ENCODE assay signal across 21 cellular contexts in genomic region chr12:69067713-69068112, GRCh38.
DNase-seq lines count a peak whose midpoint lies in the region; FAIRE-seq and TF ChIP-seq lines count a peak whose summit lies in the region.
"Had no signal": no experiment of that assay in that cellular context is flagged by ENCODE, and none has a peak within 500 bp of the region (broad histone marks: within the 10 kb centered on the region; RNA-seq: fewer than 3 reads in every experiment).

No MANE protein-coding gene starts in this region.

- no peak for DNase-seq in activated naive CD4-positive, alpha-beta T cell treated with anti-CD3 and anti-CD28 coated beads for 36 hours
- DNase-seq in activated naive CD4-positive, alpha-beta T cell treated with anti-CD3 and anti-CD28 coated beads, Interleukin-2, amount 10 ng/mL, durations not matched to agents 7 days and 5 days: no peak
- DNase-seq in PC-9 (no peak), keratinocyte (ENCODE audit: low read depth, low spot score) (no peak), dedifferentiated amniotic fluid mesenchymal stem cell (ENCODE audit: extremely low spot score) (no peak), AG20443 (ENCODE audit: low spot score) (no peak), ureter (ENCODE audit: low spot score) (no peak), NCI-H1436 treated with DMSO at 0.1 percent for 48 hours (lab: John Stamatoyannopoulos, UW) (no peak)
- DNase-seq: 8988T, BE2C, DMS79 treated with DMSO at 0.1 percent for 48 hours, H7, NCI-H1092 treated with DMSO at 0.1 percent for 48 hours, NCI-H2029 treated with DMSO at 0.1 percent for 48 hours, NCI-H2171, NCI-H345, NCI-H524, SHP77 had no signal

- H3K9me3 ChIP-seq in PC-9 (ENCODE audit: insufficient read depth, low read depth) (no peaks in the 10 kb centered on the region), keratinocyte (ENCODE audit: control insufficient read depth, low read depth, low read length) (no peaks in the 10 kb centered on the region)
- H3K9me3 ChIP-seq: BE2C had no signal

- BruUV-seq in PC-9 (replicated peaks; lab: Mats Ljungman, UMichigan): TSS peak; percentile 56

- TF ChIP-seq CTCF in PC-9 (conservative IDR thresholded peaks at IDR 0.05) (no peak), keratinocyte (optimal IDR thresholded peaks at IDR 0.05 in 1 of 3, IDR thresholded peaks at IDR 0.05 in 1 of 3, conservative IDR thresholded peaks at IDR 0.05 in 1 of 3; ENCODE audit: extremely low read depth in 1 of 3, insufficient read depth in 2 of 3, low read length in 3 of 3) (no peak)

- POLR2A ChIA-PET in PC-9 (lab: Charles Lee; ENCODE audit: unreplicated experiment): interaction anchor here (0.6 kb wide), 1 partner anchor 1129 kb away, joined by 8 read pairs; no protein-coding TSS in a partner anchor

- H3K36me3 Mint-ChIP-seq in activated naive CD4-positive, alpha-beta T cell treated with anti-CD3 and anti-CD28 coated beads for 36 hours (ENCODE audit: low read depth): no peaks in the 10 kb centered on the region
- no peaks in the 10 kb centered on the region for H3K36me3 Mint-ChIP-seq in activated naive CD4-positive, alpha-beta T cell treated with anti-CD3 and anti-CD28 coated beads, Interleukin-2, amount 10 ng/mL, durations not matched to agents 7 days and 5 days

- H3K4me3 Mint-ChIP-seq in activated naive CD4-positive, alpha-beta T cell treated with anti-CD3 and anti-CD28 coated beads for 36 hours: no peak overlapping the region
- no peak overlapping the region for H3K4me3 Mint-ChIP-seq in activated naive CD4-positive, alpha-beta T cell treated with anti-CD3 and anti-CD28 coated beads, Interleukin-2, amount 10 ng/mL, durations not matched to agents 7 days and 5 days
- H3K4me3 Mint-ChIP-seq: HFFc6 had no signal

- intact Hi-C loops in activated naive CD4-positive, alpha-beta T cell treated with anti-CD3 and anti-CD28 coated beads for 36 hours (cut with micrococcal nuclease): loop anchor here (1.0 to 10.0 kb wide), 9 partner anchors 8 to 1023 kb away; no protein-coding TSS in a partner anchor
- intact Hi-C loops in PC-9 (cut with micrococcal nuclease; ENCODE audit: unreplicated experiment): no loop called here

- H3K9me2 ChIP-seq in PC-9 (ENCODE audit: insufficient read depth): no peaks in the 10 kb centered on the region

- no peak overlapping the region for H3K9ac ChIP-seq in keratinocyte (ENCODE audit: control insufficient read depth, extremely low read depth, insufficient read depth, low read length)

- H3K4me2 ChIP-seq in PC-9: no peak overlapping the region
- H3K4me2 ChIP-seq in keratinocyte (ENCODE audit: control insufficient read depth, extremely low read depth, insufficient read depth, low read depth, low read length): peak overlapping the region; percentile 50

- H3K79me2 ChIP-seq in PC-9 (ENCODE audit: low read depth): no peaks in the 10 kb centered on the region
- H3K79me2 ChIP-seq in keratinocyte (ENCODE audit: control insufficient read depth, insufficient read depth, low read length): no peaks in the 10 kb centered on the region

- no peak for FAIRE-seq in keratinocyte (lab: Jason Lieb, UNC)
- FAIRE-seq: GM12878 had no signal

- H3K27ac Mint-ChIP-seq in activated naive CD4-positive, alpha-beta T cell treated with anti-CD3 and anti-CD28 coated beads for 36 hours: peak overlapping the region; percentile 65
- no peak overlapping the region for H3K27ac Mint-ChIP-seq in activated naive CD4-positive, alpha-beta T cell treated with anti-CD3 and anti-CD28 coated beads, Interleukin-2, amount 10 ng/mL, durations not matched to agents 7 days and 5 days

- H3K4me1 ChIP-seq in PC-9 (replicated peaks; ENCODE audit: insufficient read depth) (peaks cover 17% of the 10 kb centered on the region), keratinocyte (ENCODE audit: control insufficient read depth, extremely low read depth, insufficient read depth, low read length) (peaks cover 18% of the 10 kb centered on the region)
- H3K4me1 ChIP-seq: BE2C had no signal

- H3F3A ChIP-seq in PC-9 (ENCODE audit: insufficient read depth, low read depth): no peaks in the 10 kb centered on the region

- H3K27ac ChIP-seq in PC-9: no peak overlapping the region
- no peak overlapping the region for H3K27ac ChIP-seq in keratinocyte (ENCODE audit: control insufficient read depth, insufficient read depth, low read length)
- H3K27ac ChIP-seq: HL-60 had no signal

- H3K36me3 ChIP-seq in PC-9 (ENCODE audit: low read depth) (no peaks in the 10 kb centered on the region), keratinocyte (ENCODE audit: control insufficient read depth in 2 of 2, extremely low read depth in 1 of 2, insufficient read depth in 2 of 2, low read length in 2 of 2) (no peaks in the 10 kb centered on the region)
- H3K36me3 ChIP-seq: BE2C had no signal

- no peaks in the 10 kb centered on the region for H3K27me3 Mint-ChIP-seq in activated naive CD4-positive, alpha-beta T cell treated with anti-CD3 and anti-CD28 coated beads for 36 hours (ENCODE audit: low read depth)
- H3K27me3 Mint-ChIP-seq in activated naive CD4-positive, alpha-beta T cell treated with anti-CD3 and anti-CD28 coated beads, Interleukin-2, amount 10 ng/mL, durations not matched to agents 7 days and 5 days: peaks cover 4% of the 10 kb centered on the region

- no peaks in the 10 kb centered on the region for H3K9me1 ChIP-seq in keratinocyte (ENCODE audit: control insufficient read depth, extremely low read depth, insufficient read depth, low read length)

- H2AFZ ChIP-seq in PC-9 (no peak overlapping the region), keratinocyte (ENCODE audit: control insufficient read depth, low read length) (no peak overlapping the region)

- no peaks in the 10 kb centered on the region for H3K9me3 Mint-ChIP-seq in activated naive CD4-positive, alpha-beta T cell treated with anti-CD3 and anti-CD28 coated beads for 36 hours
- no peaks in the 10 kb centered on the region for H3K9me3 Mint-ChIP-seq in activated naive CD4-positive, alpha-beta T cell treated with anti-CD3 and anti-CD28 coated beads, Interleukin-2, amount 10 ng/mL, durations not matched to agents 7 days and 5 days
- H3K9me3 Mint-ChIP-seq: HFFc6 had no signal

- H3K27me3 ChIP-seq in PC-9 (ENCODE audit: insufficient read depth, low read depth): no peaks in the 10 kb centered on the region
- no peaks in the 10 kb centered on the region for H3K27me3 ChIP-seq in keratinocyte (ENCODE audit: control insufficient read depth, extremely low read depth, insufficient read depth, low read length)

- H4K20me1 ChIP-seq in PC-9 (ENCODE audit: insufficient read depth) (no peaks in the 10 kb centered on the region), keratinocyte (ENCODE audit: control insufficient read depth, extremely low read depth, insufficient read depth, low read length) (no peaks in the 10 kb centered on the region)

- dilution Hi-C loops in keratinocyte (cut with MboI; ENCODE audit: extremely low pct_ligation_motif_present, low sequenced_read_pairs): no loop called here

- CTCF ChIA-PET in activated naive CD4-positive, alpha-beta T cell treated with anti-CD3 and anti-CD28 coated beads for 36 hours (lab: Charles Lee): interaction anchor here (0.6 to 1.9 kb wide), 6 partner anchors 8 to 256 kb away, joined by 3 to 5 read pairs (median 3); no protein-coding TSS in a partner anchor
- CTCF ChIA-PET in activated naive CD4-positive, alpha-beta T cell treated with anti-CD3 and anti-CD28 coated beads, Interleukin-2, amount 10 ng/mL, durations not matched to agents 7 days and 5 days (lab: Charles Lee): interaction anchor here (1.7 to 2.8 kb wide), 2 partner anchors 191 to 205 kb away, joined by 4 to 9 read pairs; no protein-coding TSS in a partner anchor
- CTCF ChIA-PET in PC-9 (lab: Charles Lee): no interaction called here

- peaks cover 53% of the 10 kb centered on the region for H3K4me1 Mint-ChIP-seq in activated naive CD4-positive, alpha-beta T cell treated with anti-CD3 and anti-CD28 coated beads for 36 hours (ENCODE audit: low read depth)
- H3K4me1 Mint-ChIP-seq in activated naive CD4-positive, alpha-beta T cell treated with anti-CD3 and anti-CD28 coated beads, Interleukin-2, amount 10 ng/mL, durations not matched to agents 7 days and 5 days: peaks cover 2% of the 10 kb centered on the region

- no peak overlapping the region for H3K4me3 ChIP-seq in PC-9
- no peak overlapping the region for H3K4me3 ChIP-seq in keratinocyte (ENCODE audit: control insufficient read depth in 2 of 3, extremely low read depth in 1 of 3, insufficient read depth in 2 of 3, low read depth in 1 of 3, low read length in 3 of 3)
- H3K4me3 ChIP-seq: GM12878 had no signal
